ENCODE assay signal across 1 cellular context in genomic region chr1:6500446-6501406, GRCh38.
TF ChIP-seq lines count a peak whose summit lies in the region.

No MANE protein-coding gene starts in this region.

TF ChIP-seq in HepG2, 621 proteins besides CTCF, POLR2A, EP300 and RAD21:
- TF ChIP-seq, protein P1, sequence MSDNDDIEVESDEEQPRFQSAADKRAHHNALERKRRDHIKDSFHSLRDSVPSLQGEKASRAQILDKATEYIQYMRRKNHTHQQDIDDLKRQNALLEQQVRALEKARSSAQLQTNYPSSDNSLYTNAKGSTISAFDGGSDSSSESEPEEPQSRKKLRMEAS (IDR thresholded peaks at IDR 0.05) = 0 out of 2 replicates have a peak, but pooled peaks have one; percentile 24
- TF ChIP-seq ZNF570 (CRISPR knock-in tag; IDR thresholded peaks at IDR 0.05; ENCODE audit: borderline replicate concordance) (no peak), TGIF2 (CRISPR knock-in tag; IDR thresholded peaks at IDR 0.05) (no peak), ZFP36L1 (CRISPR knock-in tag; IDR thresholded peaks at IDR 0.05) (no peak), JUN (CRISPR knock-in tag; IDR thresholded peaks at IDR 0.05) (no peak), FOXO1 (CRISPR knock-in tag; IDR thresholded peaks at IDR 0.05) (no peak), ZNF407 (CRISPR knock-in tag; IDR thresholded peaks at IDR 0.05; ENCODE audit: not compliant biosample characterization) (no peak), MTF1 (CRISPR knock-in tag; IDR thresholded peaks at IDR 0.05) (no peak), ZNF207 (IDR thresholded peaks at IDR 0.05; ENCODE audit: borderline replicate concordance) (no peak), ZNF687 (CRISPR knock-in tag; IDR thresholded peaks at IDR 0.05) (peak; percentile 42), ZNF788 (CRISPR knock-in tag; IDR thresholded peaks at IDR 0.05; ENCODE audit: borderline replicate concordance) (no peak), SMAD3 (CRISPR knock-in tag; IDR thresholded peaks at IDR 0.05) (no peak), GLI4 (CRISPR knock-in tag; IDR thresholded peaks at IDR 0.05; ENCODE audit: borderline replicate concordance) (no peak)
- TF ChIP-seq, protein P2, sequence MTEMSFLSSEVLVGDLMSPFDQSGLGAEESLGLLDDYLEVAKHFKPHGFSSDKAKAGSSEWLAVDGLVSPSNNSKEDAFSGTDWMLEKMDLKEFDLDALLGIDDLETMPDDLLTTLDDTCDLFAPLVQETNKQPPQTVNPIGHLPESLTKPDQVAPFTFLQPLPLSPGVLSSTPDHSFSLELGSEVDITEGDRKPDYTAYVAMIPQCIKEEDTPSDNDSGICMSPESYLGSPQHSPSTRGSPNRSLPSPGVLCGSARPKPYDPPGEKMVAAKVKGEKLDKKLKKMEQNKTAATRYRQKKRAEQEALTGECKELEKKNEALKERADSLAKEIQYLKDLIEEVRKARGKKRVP (CRISPR knock-in tag; IDR thresholded peaks at IDR 0.05) = no peak
